Comparison of ENCODE assay signal across 9 cellular contexts in the genomic region with DNA sequence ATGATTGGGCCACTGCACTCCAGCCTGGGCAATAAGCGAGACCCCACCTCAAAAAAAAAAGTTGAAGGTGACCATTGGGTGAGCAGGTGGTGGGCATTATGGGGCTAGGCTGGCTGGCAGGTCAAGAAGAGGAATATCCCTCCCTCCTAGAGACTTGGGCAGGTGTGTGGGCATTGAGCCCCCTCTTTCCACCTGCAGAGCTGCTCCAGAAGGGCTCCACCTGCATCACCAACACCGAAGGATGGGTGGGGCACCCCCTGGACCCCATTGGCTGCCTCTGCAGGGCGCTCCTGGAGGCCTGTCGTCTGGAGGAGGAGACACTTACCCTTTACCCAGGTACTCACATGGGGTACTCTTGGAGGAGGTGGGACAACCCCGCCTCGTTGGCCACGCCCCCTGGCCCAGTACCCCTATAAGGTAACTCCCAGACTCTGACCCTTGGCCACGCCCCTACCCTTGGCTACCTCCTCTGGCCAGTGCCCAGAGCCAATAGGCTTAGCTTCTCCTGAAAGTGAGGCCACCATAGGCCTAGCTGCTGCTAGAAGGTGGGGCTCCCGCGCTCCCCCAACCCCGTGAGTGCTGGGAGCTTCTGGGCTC. TPM values are rescaled to one million over a fixed set of nuclear protein-coding genes. Genes with fewer than 3 reads are reported as not detected.
DNase-seq lines count a peak whose midpoint lies in the region; ATAC-seq, FAIRE-seq and TF ChIP-seq lines count a peak whose summit lies in the region.
"Had no signal": no experiment of that assay in that cellular context is flagged by ENCODE, and none has a peak within 500 bp of the region (broad histone marks: within the 10 kb centered on the region; RNA-seq: fewer than 3 reads in every experiment).

No MANE protein-coding gene starts in this region.

- intact Hi-C loops in left colon (cut with DNase I, micrococcal nuclease) = no loop called here

- H3K4me1 ChIP-seq in BLaER1 treated with 17β-estradiol and CSF1 and Interleukin-3, amounts not matched to agents 10 nM and 100 nM = peaks cover under 1 to 30% (median 18%) of the 10 kb centered on the region in 10 experiments; a peak in 17 of 20 replicates

- H3K9me3 ChIP-seq in BLaER1 treated with 17β-estradiol and CSF1 and Interleukin-3, amounts not matched to agents 10 nM and 100 nM (replicated peaks in 1 of 11) = 0 out of 22 replicates have a peak, but pooled peaks cover 0 to 5% (median 0%) of the 10 kb centered on the region in 11 experiments

- H3K27me3 ChIP-seq in BLaER1 treated with 17β-estradiol and CSF1 and Interleukin-3, amounts not matched to agents 10 nM and 100 nM = no peaks in the 10 kb centered on the region

- H3K4me2 ChIP-seq in BLaER1 treated with 17β-estradiol and CSF1 and Interleukin-3, amounts not matched to agents 10 nM and 100 nM = peak overlapping the region; percentile 19 to 63 (median 45); a peak in 18 of 22 replicates

- peaks cover 51 to 87% (median 61%) of the 10 kb centered on the region in 11 experiments for H3K36me3 ChIP-seq in BLaER1 treated with 17β-estradiol and CSF1 and Interleukin-3, amounts not matched to agents 10 nM and 100 nM

- peaks cover 0 to 3% (median 0%) of the 10 kb centered on the region in 11 experiments; a peak in 1 of 22 replicates for H4K20me1 ChIP-seq in BLaER1 treated with 17β-estradiol and CSF1 and Interleukin-3, amounts not matched to agents 10 nM and 100 nM

- peak overlapping the region in 2 of 11 experiments; percentile 23 to 33; a peak in 3 of 22 replicates for H3K9ac ChIP-seq in BLaER1 treated with 17β-estradiol and CSF1 and Interleukin-3, amounts not matched to agents 10 nM and 100 nM

- FAIRE-seq in HTR-8/SVneo (lab: Jason Lieb, UNC) (no peak), D721Med (lab: Jason Lieb, UNC) (no peak)
- FAIRE-seq: G401.6 had no signal

- ATAC-seq in HG03280 (IDR thresholded peaks at IDR 0.05; ENCODE audit: unreplicated experiment) (peak; percentile 60), left colon (peak; percentile 73), GM21367 (IDR thresholded peaks at IDR 0.05; ENCODE audit: unreplicated experiment) (no peak)

- peak; percentile 87 to 89 for DNase-seq in left colon
- DNase-seq in C1 segment of cervical spinal cord (lab: John Stamatoyannopoulos, UW) = no peak
- DNase-seq in HTR-8/SVneo (ENCODE audit: insufficient read length, low spot score) = no peak
- DNase-seq in D721Med (ENCODE audit: insufficient read length, low spot score) = no peak

- no peak for TF ChIP-seq CTCF in VCaP (conservative IDR thresholded peaks at IDR 0.05)
- TF ChIP-seq CTCF in D721Med (IDR thresholded peaks at IDR 0.05; ENCODE audit: insufficient read depth, missing control alignments) = no peak

- no peak overlapping the region for H3K4me3 ChIP-seq in BLaER1 treated with 17β-estradiol and CSF1 and Interleukin-3, amounts not matched to agents 10 nM and 100 nM

- H3K27ac ChIP-seq in BLaER1 treated with 17β-estradiol and CSF1 and Interleukin-3, amounts not matched to agents 10 nM and 100 nM = no peak overlapping the region
- H3K27ac ChIP-seq in VCaP = peak overlapping the region; percentile 56

RNA-seq across cellular contexts. Expression of a gene that starts 21.9 kb away (rescaled TPM):
- 1 to 10 TPM; 3.0 TPM for total RNA-seq in left colon

RNA-seq across cellular contexts. Expression of a gene that starts 42.9 kb away (rescaled TPM):
- total RNA-seq in left colon = 10 to 100 TPM; 44.9 to 46.7 TPM

RNA-seq across cellular contexts. Expression of a gene that starts 52.8 kb away (rescaled TPM):
- 10 to 100 TPM; 31.3 to 31.8 TPM for total RNA-seq in left colon

RNA-seq across cellular contexts. Expression of a gene that starts 59.8 kb away (rescaled TPM):
- under 1 TPM in 1 of 2 donors, not detected in 1; 0.56 TPM for total RNA-seq in left colon

Comparison
In these comparisons a context has a peak if more than half of its experiments do, and no peak if none do; other contexts are left out.
1. DNase-seq: peak in left colon (2 of 2); none in C1 segment of cervical spinal cord (0 of 14), HTR-8/SVneo (single experiment) and D721Med (single experiment).